Comparison of ENCODE assay signal across 9 cellular contexts in genomic region chr17:47204722-47205418, GRCh38. TPM values are rescaled to one million over a fixed set of nuclear protein-coding genes. Genes with fewer than 3 reads are reported as not detected.
DNase-seq lines count a peak whose midpoint lies in the region; ATAC-seq and TF ChIP-seq lines count a peak whose summit lies in the region.
"Had no signal": no experiment of that assay in that cellular context is flagged by ENCODE, and none has a peak within 500 bp of the region (broad histone marks: within the 10 kb centered on the region; RNA-seq: fewer than 3 reads in every experiment).

No MANE protein-coding gene starts in this region.

- H3K27me3 ChIP-seq in cardiac muscle cell (no peaks in the 10 kb centered on the region), skeletal muscle satellite cell (ENCODE audit: control insufficient read depth, insufficient read depth, low read length) (no peaks in the 10 kb centered on the region), WERI-Rb-1 (ENCODE audit: insufficient read depth, low read depth, severe bottlenecking) (no peaks in the 10 kb centered on the region), Caco-2 (replicated peaks; ENCODE audit: control insufficient read depth, insufficient read depth, low read length) (no peaks in the 10 kb centered on the region)

- TF ChIP-seq CTCF in Calu3 (IDR thresholded peaks at IDR 0.05; ENCODE audit: unreplicated experiment) (no peak), cardiac muscle cell (IDR thresholded peaks at IDR 0.05; ENCODE audit: low read depth, low read length) (no peak), WERI-Rb-1 (IDR thresholded peaks at IDR 0.05; ENCODE audit: low read depth, low read length) (no peak), Caco-2 (IDR thresholded peaks at IDR 0.05; ENCODE audit: insufficient read depth in 1 of 2, low read depth in 1 of 2, low read length in 1 of 2, severe bottlenecking in 1 of 2, unreplicated experiment in 1 of 2) (no peak)

- no peak for DNase-seq in Calu3
- DNase-seq in LHCN-M2 (ENCODE audit: low read depth) = peak; percentile 71
- peak; percentile 55 for DNase-seq in activated T-cell treated with anti-CD3 and anti-CD28 coated beads, Interleukin-2, amount 50 U/mL, for 1 hour
- peak in 1 of 2 donors; percentile 30 for DNase-seq in cardiac muscle cell (ENCODE audit: low read depth in 1 of 2, low spot score in 1 of 2)
- no peak for DNase-seq in WERI-Rb-1
- no peak for DNase-seq in Caco-2

- H3K27ac Mint-ChIP-seq in Calu3 (ENCODE audit: unreplicated experiment) = peak overlapping the region; percentile 33
- no peak overlapping the region for H3K27ac Mint-ChIP-seq in Caco-2 (ENCODE audit: unreplicated experiment)

- BruUV-seq in Calu3 (replicated peaks; lab: Mats Ljungman, UMichigan) (TSS peak; percentile 92), Caco-2 (replicated peaks; lab: Mats Ljungman, UMichigan) (no TSS peak)

- POLR2A ChIA-PET in Caco-2 (lab: Charles Lee) = no interaction called here

- peak overlapping the region; percentile 22 for H3K9ac ChIP-seq in skeletal muscle satellite cell (ENCODE audit: low read depth, low read length)

- H3K4me3 Mint-ChIP-seq in Calu3 (ENCODE audit: low read depth, unreplicated experiment) (peak overlapping the region; percentile 4), Caco-2 (ENCODE audit: unreplicated experiment) (no peak overlapping the region)

- ATAC-seq in GM19467 (IDR thresholded peaks at IDR 0.05; ENCODE audit: unreplicated experiment) = peak; percentile 44

- no peaks in the 10 kb centered on the region for H3K9me3 ChIP-seq in cardiac muscle cell (ENCODE audit: low read depth)
- H3K9me3 ChIP-seq in skeletal muscle satellite cell (replicated peaks; ENCODE audit: low read length) = no peaks in the 10 kb centered on the region
- H3K9me3 ChIP-seq in WERI-Rb-1 (ENCODE audit: severe bottlenecking) = no peaks in the 10 kb centered on the region
- H3K9me3 ChIP-seq in Caco-2 = no peaks in the 10 kb centered on the region

- H3K27me3 Mint-ChIP-seq in Calu3 (ENCODE audit: unreplicated experiment) (no peaks in the 10 kb centered on the region), Caco-2 (ENCODE audit: insufficient read depth, unreplicated experiment) (no peaks in the 10 kb centered on the region)

- intact Hi-C loops in Calu3 (cut with micrococcal nuclease; ENCODE audit: unreplicated experiment) (no loop called here), Caco-2 (cut with micrococcal nuclease; ENCODE audit: unreplicated experiment) (no loop called here)

- H3K36me3 Mint-ChIP-seq in Calu3 (ENCODE audit: insufficient read depth, unreplicated experiment) (no peaks in the 10 kb centered on the region), Caco-2 (ENCODE audit: insufficient read depth, unreplicated experiment) (peaks cover 5% of the 10 kb centered on the region)

- H3K4me1 Mint-ChIP-seq in Calu3 (ENCODE audit: low read depth, unreplicated experiment) (peaks cover 26% of the 10 kb centered on the region), Caco-2 (ENCODE audit: low read depth, unreplicated experiment) (peaks cover 32% of the 10 kb centered on the region)

- H3K4me1 ChIP-seq in cardiac muscle cell (ENCODE audit: low read depth) (peaks cover 47% of the 10 kb centered on the region), skeletal muscle satellite cell (ENCODE audit: control insufficient read depth, insufficient read depth, low read length) (peaks cover 24% of the 10 kb centered on the region), Caco-2 (peaks cover 20% of the 10 kb centered on the region)

- H3K4me3 ChIP-seq in cardiac muscle cell = no peak overlapping the region
- peak overlapping the region; percentile 33 for H3K4me3 ChIP-seq in skeletal muscle satellite cell (ENCODE audit: low read length)
- no peak overlapping the region for H3K4me3 ChIP-seq in WERI-Rb-1 (ENCODE audit: low read depth, low read length)
- no peak overlapping the region for H3K4me3 ChIP-seq in Caco-2 (ENCODE audit: low read depth, low read length)

- peak overlapping the region; percentile 75 for H3K4me2 ChIP-seq in skeletal muscle satellite cell (ENCODE audit: low read length)

- H3K36me3 ChIP-seq in cardiac muscle cell = peaks cover 4% of the 10 kb centered on the region
- H3K36me3 ChIP-seq in skeletal muscle satellite cell (ENCODE audit: insufficient read depth, low read length) = no peaks in the 10 kb centered on the region
- no peaks in the 10 kb centered on the region for H3K36me3 ChIP-seq in WERI-Rb-1
- no peaks in the 10 kb centered on the region for H3K36me3 ChIP-seq in Caco-2 (ENCODE audit: control insufficient read depth, insufficient read depth, low read length)

- peak overlapping the region; percentile 100 for H3K27ac ChIP-seq in cardiac muscle cell
- H3K27ac ChIP-seq in WERI-Rb-1 = no peak overlapping the region

- CTCF ChIA-PET in Calu3 (lab: Charles Lee) (interaction anchor here (0.6 kb wide), 1 partner anchor 128 kb away, joined by 4 read pairs; no protein-coding TSS in a partner anchor), Caco-2 (lab: Charles Lee) (no interaction called here)

- peaks cover 2% of the 10 kb centered on the region for H3K9me3 Mint-ChIP-seq in Calu3 (ENCODE audit: low read depth, unreplicated experiment)
- peaks cover 11% of the 10 kb centered on the region for H3K9me3 Mint-ChIP-seq in Caco-2 (ENCODE audit: unreplicated experiment)

RNA-seq across cellular contexts. Expression of gene MYL4, which starts 4.3 kb away (rescaled TPM):
- total RNA-seq in Calu3 (2022) = not detected in 2 replicates
- total RNA-seq in LHCN-M2 (2014; rRNA removed) = 0.69 TPM in 1 of 2 replicates, not detected in the other
- polyA plus RNA-seq in LHCN-M2 (2012) = 7.1 TPM
- 2,925 and 5,217 TPM in 2 replicates for total RNA-seq in cardiac muscle cell
- 3,500 and 5,148 TPM in 2 replicates for polyA plus RNA-seq in cardiac muscle cell
- 21.4 TPM in 1 of 2 replicates, not detected in the other for total RNA-seq in skeletal muscle satellite cell (2012; rRNA removed)
- total RNA-seq in Caco-2 (2022) = 0.39 TPM in 1 of 2 replicates, not detected in the other
- total RNA-seq: mononuclear cell had no signal

RNA-seq across cellular contexts. Expression of gene CDC27, which starts 15.8 kb away (rescaled TPM):
- total RNA-seq in Calu3 (2022) (132 and 133 TPM in 2 replicates), LHCN-M2 (2014; rRNA removed) (87.9 and 100 TPM in 2 replicates), cardiac muscle cell (54.5 and 85.4 TPM in 2 replicates), Caco-2 (2022) (92.6 and 104 TPM in 2 replicates)
- 39.6 TPM for polyA plus RNA-seq in LHCN-M2 (2012)
- polyA plus RNA-seq in cardiac muscle cell = 52.9 and 68.8 TPM in 2 replicates
- total RNA-seq in skeletal muscle satellite cell (2012; rRNA removed) = 70.5 and 71.4 TPM in 2 replicates

RNA-seq across cellular contexts. Expression of gene ITGB3, which starts 48.8 kb away (rescaled TPM):
- 0.68 TPM in 1 of 2 replicates, not detected in the other for total RNA-seq in Calu3 (2022)
- 3.8 and 4.5 TPM in 2 replicates for total RNA-seq in LHCN-M2 (2014; rRNA removed)
- 2.8 TPM for polyA plus RNA-seq in LHCN-M2 (2012)
- 11.8 and 20.0 TPM in 2 replicates for total RNA-seq in cardiac muscle cell
- polyA plus RNA-seq in cardiac muscle cell = 4.6 and 6.9 TPM in 2 replicates
- total RNA-seq in skeletal muscle satellite cell (2012; rRNA removed) = 71.7 and 83.9 TPM in 2 replicates
- total RNA-seq in Caco-2 (2022) = 0.48 and 1.2 TPM in 2 replicates

Comparison
In these comparisons a context has a peak if more than half of its experiments do, and no peak if none do; other contexts are left out.
1. DNase-seq: peak in LHCN-M2 (single experiment) and activated T-cell treated with anti-CD3 and anti-CD28 coated beads, Interleukin-2, amount 50 U/mL, for 1 hour (single experiment); none in Calu3 (single experiment), WERI-Rb-1 (single experiment) and Caco-2 (0 of 2).
2. RNA of gene MYL4, which starts 4.3 kb away (total RNA-seq): 2,925 to 5,217 TPM in cardiac muscle cell; 0.69 TPM in LHCN-M2, not detected in Calu3 and 0.39 TPM in Caco-2; every median in the first group is over 1,000 times any median in the second.